Comparison of ENCODE assay signal across 17 cellular contexts in genomic region chr2:202583709-202584219, GRCh38. TPM values are rescaled to one million over a fixed set of nuclear protein-coding genes. Genes with fewer than 3 reads are reported as not detected.
DNase-seq lines count a peak whose midpoint lies in the region; TF ChIP-seq lines count a peak whose summit lies in the region.
"Had no signal": no experiment of that assay in that cellular context is flagged by ENCODE, and none has a peak within 500 bp of the region (broad histone marks: within the 10 kb centered on the region; RNA-seq: fewer than 3 reads in every experiment).

No MANE protein-coding gene starts in this region.

- H3K4me1 ChIP-seq in colonic mucosa (no peaks in the 10 kb centered on the region), mucosa of rectum (ENCODE audit: control insufficient read depth in 2 of 2, insufficient read depth in 2 of 2, low read length in 2 of 2) (peaks cover 1 to 5% of the 10 kb centered on the region in 2 donors), HAP-1 (peaks cover 4% of the 10 kb centered on the region)

- no peak for DNase-seq in activated naive CD8-positive, alpha-beta T cell treated with anti-CD3 and anti-CD28 coated beads for 36 hours
- no peak for DNase-seq in colonic mucosa
- no peak for DNase-seq in HAP-1 (ENCODE audit: low spot score in 2 of 2)
- DNase-seq in stimulated activated CD4-positive, alpha-beta T cell treated with anti-CD3 and anti-CD28 coated beads, Interleukin-4, amount 100 ng/mL, for 4 hours = no peak
- DNase-seq: Caco-2; CD4-positive, CD25-positive, alpha-beta regulatory T cell; CD8-positive, alpha-beta T cell; DMS153; DND-41; GOT3; HCEC 1CT had no signal

- peak overlapping the region; percentile 8 for H3K27ac Mint-ChIP-seq in activated naive CD8-positive, alpha-beta T cell
- no peak overlapping the region for H3K27ac Mint-ChIP-seq in activated naive CD8-positive, alpha-beta T cell treated with anti-CD3 and anti-CD28 coated beads for 36 hours
- H3K27ac Mint-ChIP-seq: B cell; CD4-positive, CD25-positive, alpha-beta regulatory T cell; CD8-positive, alpha-beta T cell had no signal

- peaks cover 9% of the 10 kb centered on the region for H3K4me1 Mint-ChIP-seq in activated naive CD8-positive, alpha-beta T cell (ENCODE audit: low read depth)
- H3K4me1 Mint-ChIP-seq in activated naive CD8-positive, alpha-beta T cell treated with anti-CD3 and anti-CD28 coated beads for 36 hours = peaks cover 11% of the 10 kb centered on the region

- H3K9me3 ChIP-seq in colonic mucosa = no peaks in the 10 kb centered on the region
- H3K9me3 ChIP-seq in mucosa of rectum (ENCODE audit: control insufficient read depth in 2 of 2, low read length in 2 of 2) = no peaks in the 10 kb centered on the region
- H3K9me3 ChIP-seq in HAP-1 = no peaks in the 10 kb centered on the region

- H3K27ac ChIP-seq in colonic mucosa = peak overlapping the region; percentile 64
- peak overlapping the region; percentile 27 to 32 for H3K27ac ChIP-seq in mucosa of rectum (ENCODE audit: low read depth in 2 of 2, low read length in 2 of 2)
- H3K27ac ChIP-seq: 22Rv1, BLaER1, C4-2B had no signal

- no peak for TF ChIP-seq CTCF in colonic mucosa (IDR thresholded peaks at IDR 0.05)

- H3K36me3 ChIP-seq in colonic mucosa = no peaks in the 10 kb centered on the region
- H3K36me3 ChIP-seq in mucosa of rectum (ENCODE audit: control insufficient read depth in 2 of 2, insufficient read depth in 2 of 2, low read length in 2 of 2) = no peaks in the 10 kb centered on the region
- no peaks in the 10 kb centered on the region for H3K36me3 ChIP-seq in HAP-1 (replicated peaks)
- H3K36me3 ChIP-seq: BLaER1 had no signal

- intact Hi-C loops in colonic mucosa (cut with DNase I) = loop anchor here (10.0 kb wide), 1 partner anchor 291 kb away; the partner anchor contains the start of gene ICA1L

- in situ Hi-C loops in HAP-1 (cut with MboI; ENCODE audit: low sequenced_read_pairs) = loop anchor here (25.0 kb wide), 2 partner anchors 1229 to 1329 kb away; no protein-coding TSS in a partner anchor

- no peaks in the 10 kb centered on the region for H3K9me3 Mint-ChIP-seq in activated naive CD8-positive, alpha-beta T cell (ENCODE audit: low read depth)
- H3K9me3 Mint-ChIP-seq in activated naive CD8-positive, alpha-beta T cell treated with anti-CD3 and anti-CD28 coated beads for 36 hours = peaks cover 3% of the 10 kb centered on the region

- peaks cover 3% of the 10 kb centered on the region for H3K36me3 Mint-ChIP-seq in activated naive CD8-positive, alpha-beta T cell
- peaks cover 3% of the 10 kb centered on the region for H3K36me3 Mint-ChIP-seq in activated naive CD8-positive, alpha-beta T cell treated with anti-CD3 and anti-CD28 coated beads for 36 hours
- H3K36me3 Mint-ChIP-seq: CD4-positive, CD25-positive, alpha-beta regulatory T cell; CD8-positive, alpha-beta T cell had no signal

- H3K27me3 ChIP-seq in colonic mucosa (no peaks in the 10 kb centered on the region), mucosa of rectum (ENCODE audit: control insufficient read depth in 2 of 2, insufficient read depth in 2 of 2, low read length in 2 of 2) (no peaks in the 10 kb centered on the region), HAP-1 (ENCODE audit: low read depth) (no peaks in the 10 kb centered on the region)
- H3K27me3 ChIP-seq: BLaER1 had no signal

- H3K27me3 Mint-ChIP-seq in activated naive CD8-positive, alpha-beta T cell = no peaks in the 10 kb centered on the region
- H3K27me3 Mint-ChIP-seq in activated naive CD8-positive, alpha-beta T cell treated with anti-CD3 and anti-CD28 coated beads for 36 hours = no peaks in the 10 kb centered on the region
- H3K27me3 Mint-ChIP-seq: B cell had no signal

- no peak overlapping the region for H3K4me3 Mint-ChIP-seq in activated naive CD8-positive, alpha-beta T cell
- H3K4me3 Mint-ChIP-seq in activated naive CD8-positive, alpha-beta T cell treated with anti-CD3 and anti-CD28 coated beads for 36 hours = no peak overlapping the region
- H3K4me3 Mint-ChIP-seq: B cell; CD4-positive, CD25-positive, alpha-beta regulatory T cell; CD8-positive, alpha-beta T cell had no signal

- H3K9ac ChIP-seq in colonic mucosa (ENCODE audit: low read depth in 2 of 2, low read length in 2 of 2) (no peak overlapping the region), mucosa of rectum (ENCODE audit: low read depth in 1 of 2, low read length in 2 of 2) (no peak overlapping the region)
- H3K9ac ChIP-seq: BLaER1 had no signal

- H3K4me3 ChIP-seq in colonic mucosa (no peak overlapping the region), mucosa of rectum (ENCODE audit: low read length in 2 of 2) (no peak overlapping the region), HAP-1 (no peak overlapping the region)
- H3K4me3 ChIP-seq: BLaER1 had no signal

RNA-seq across cellular contexts. Expression of gene FAM117B, which starts 51.0 kb away (rescaled TPM):
- 10 to 100 TPM; 23.4 to 25.0 TPM for total RNA-seq in activated naive CD8-positive, alpha-beta T cell treated with anti-CD3 and anti-CD28 coated beads for 36 hours
- total RNA-seq in colonic mucosa = 10 to 100 TPM; 16.3 to 20.1 TPM
